In genomic region chr4:27123050-27123768, GRCh38 we compare ENCODE assay signal across 16 cellular contexts.
A peak's percentile ranks its signal among the peaks of the same experiment; 100 is the strongest.
DNase-seq lines count a peak whose midpoint lies in the region; ATAC-seq and TF ChIP-seq lines count a peak whose summit lies in the region.
"Had no signal": no experiment of that assay in that cellular context is flagged by ENCODE, and none has a peak within 500 bp of the region (broad histone marks: within the 10 kb centered on the region; RNA-seq: fewer than 3 reads in every experiment).

No MANE protein-coding gene starts in this region.

- H3K27ac Mint-ChIP-seq in GM23338: peak overlapping the region; percentile 86
- peak overlapping the region; percentile 80 for H3K27ac Mint-ChIP-seq in neural progenitor cell
- no peak overlapping the region for H3K27ac Mint-ChIP-seq in activated CD4-positive, alpha-beta T cell treated with anti-CD3 and anti-CD28 coated beads, Interleukin-2, amount 10 ng/mL, durations not matched to agents 7 days and 5 days
- no peak overlapping the region for H3K27ac Mint-ChIP-seq in activated T-helper 1 cell treated with anti-CD3 and anti-CD28 coated beads, Interleukin-12 subunit alpha, Interleukin-12 subunit beta, Interleukin-2, Interleukin-4 antibody, amounts not matched to agents 30 ng/mL and 10 ng/mL and 1 ng/mL, durations not matched to agents 14 hours and 24 hours and 36 hours
- H3K27ac Mint-ChIP-seq: activated naive CD8-positive, alpha-beta T cell treated with anti-CD3 and anti-CD28 coated beads, Interleukin-2, amount 50 U/mL, for 24 hours; stimulated activated naive CD8-positive, alpha-beta T cell treated with anti-CD3 and anti-CD28 coated beads, Interleukin-15, amount 100 ng/mL, for 72 hours had no signal

- no peak overlapping the region for H2AFZ ChIP-seq in GM23338
- no peak overlapping the region for H2AFZ ChIP-seq in neural progenitor cell (replicated peaks)

- no peak for TF ChIP-seq CTCF in GM23338 (conservative IDR thresholded peaks at IDR 0.05; ENCODE audit: low read depth in 2 of 2)
- TF ChIP-seq CTCF in fibroblast of villous mesenchyme (IDR thresholded peaks at IDR 0.05; ENCODE audit: insufficient read depth, low read depth, low read length): no peak
- TF ChIP-seq CTCF in neural progenitor cell (IDR thresholded peaks at IDR 0.05): no peak

- CTCF ChIA-PET in activated CD4-positive, alpha-beta T cell treated with anti-CD3 and anti-CD28 coated beads, Interleukin-2, amount 10 ng/mL, durations not matched to agents 7 days and 5 days (lab: Charles Lee): no interaction called here

- peaks cover 9% of the 10 kb centered on the region for H3K27me3 Mint-ChIP-seq in GM23338 (ENCODE audit: insufficient read depth, low read depth, poor library complexity)
- peaks cover 7% of the 10 kb centered on the region for H3K27me3 Mint-ChIP-seq in neural progenitor cell (ENCODE audit: insufficient read depth, low read depth)
- H3K27me3 Mint-ChIP-seq in activated CD4-positive, alpha-beta T cell treated with anti-CD3 and anti-CD28 coated beads, Interleukin-2, amount 10 ng/mL, durations not matched to agents 7 days and 5 days: peaks cover 2% of the 10 kb centered on the region
- H3K27me3 Mint-ChIP-seq in activated T-helper 1 cell treated with anti-CD3 and anti-CD28 coated beads, Interleukin-12 subunit alpha, Interleukin-12 subunit beta, Interleukin-2, Interleukin-4 antibody, amounts not matched to agents 30 ng/mL and 10 ng/mL and 1 ng/mL, durations not matched to agents 14 hours and 24 hours and 36 hours (ENCODE audit: insufficient read depth): no peaks in the 10 kb centered on the region
- H3K27me3 Mint-ChIP-seq: activated naive CD8-positive, alpha-beta T cell treated with anti-CD3 and anti-CD28 coated beads, Interleukin-2, amount 50 U/mL, for 24 hours; stimulated activated naive CD8-positive, alpha-beta T cell treated with anti-CD3 and anti-CD28 coated beads, Interleukin-15, amount 100 ng/mL, for 72 hours had no signal

- H3K4me3 Mint-ChIP-seq in GM23338: peak overlapping the region; percentile 24
- H3K4me3 Mint-ChIP-seq in neural progenitor cell: no peak overlapping the region
- H3K4me3 Mint-ChIP-seq in activated CD4-positive, alpha-beta T cell treated with anti-CD3 and anti-CD28 coated beads, Interleukin-2, amount 10 ng/mL, durations not matched to agents 7 days and 5 days: no peak overlapping the region
- H3K4me3 Mint-ChIP-seq in activated T-helper 1 cell treated with anti-CD3 and anti-CD28 coated beads, Interleukin-12 subunit alpha, Interleukin-12 subunit beta, Interleukin-2, Interleukin-4 antibody, amounts not matched to agents 30 ng/mL and 10 ng/mL and 1 ng/mL, durations not matched to agents 14 hours and 24 hours and 36 hours: no peak overlapping the region
- H3K4me3 Mint-ChIP-seq: activated naive CD8-positive, alpha-beta T cell treated with anti-CD3 and anti-CD28 coated beads, Interleukin-2, amount 50 U/mL, for 24 hours; stimulated activated naive CD8-positive, alpha-beta T cell treated with anti-CD3 and anti-CD28 coated beads, Interleukin-15, amount 100 ng/mL, for 72 hours had no signal

- H3K4me2 ChIP-seq in GM23338: peak overlapping the region; percentile 40
- peak overlapping the region; percentile 56 for H3K4me2 ChIP-seq in neural progenitor cell

- peaks cover 18% of the 10 kb centered on the region for H3K9me3 Mint-ChIP-seq in GM23338
- peaks cover 17% of the 10 kb centered on the region for H3K9me3 Mint-ChIP-seq in neural progenitor cell
- H3K9me3 Mint-ChIP-seq in activated CD4-positive, alpha-beta T cell treated with anti-CD3 and anti-CD28 coated beads, Interleukin-2, amount 10 ng/mL, durations not matched to agents 7 days and 5 days: no peaks in the 10 kb centered on the region
- no peaks in the 10 kb centered on the region for H3K9me3 Mint-ChIP-seq in activated T-helper 1 cell treated with anti-CD3 and anti-CD28 coated beads, Interleukin-12 subunit alpha, Interleukin-12 subunit beta, Interleukin-2, Interleukin-4 antibody, amounts not matched to agents 30 ng/mL and 10 ng/mL and 1 ng/mL, durations not matched to agents 14 hours and 24 hours and 36 hours
- H3K9me3 Mint-ChIP-seq: activated naive CD8-positive, alpha-beta T cell treated with anti-CD3 and anti-CD28 coated beads, Interleukin-2, amount 50 U/mL, for 24 hours had no signal

- peak overlapping the region; percentile 13; the same call in 1 of the 2 replicates for H3K4me3 ChIP-seq in GM23338
- no peak overlapping the region for H3K4me3 ChIP-seq in fibroblast of villous mesenchyme (ENCODE audit: low read depth, low read length)
- no peak overlapping the region for H3K4me3 ChIP-seq in neural progenitor cell

- H3K36me3 ChIP-seq in GM23338 (ENCODE audit: insufficient read depth) (no peaks in the 10 kb centered on the region), neural progenitor cell (no peaks in the 10 kb centered on the region)

- H3K36me3 Mint-ChIP-seq in GM23338 (ENCODE audit: low read depth) (peaks cover 11% of the 10 kb centered on the region; the same call in 2 of the 3 replicates), neural progenitor cell (no peaks in the 10 kb centered on the region)
- no peaks in the 10 kb centered on the region for H3K36me3 Mint-ChIP-seq in activated CD4-positive, alpha-beta T cell treated with anti-CD3 and anti-CD28 coated beads, Interleukin-2, amount 10 ng/mL, durations not matched to agents 7 days and 5 days (ENCODE audit: low read depth)
- no peaks in the 10 kb centered on the region for H3K36me3 Mint-ChIP-seq in activated T-helper 1 cell treated with anti-CD3 and anti-CD28 coated beads, Interleukin-12 subunit alpha, Interleukin-12 subunit beta, Interleukin-2, Interleukin-4 antibody, amounts not matched to agents 30 ng/mL and 10 ng/mL and 1 ng/mL, durations not matched to agents 14 hours and 24 hours and 36 hours (ENCODE audit: low read depth)

- H3K4me1 Mint-ChIP-seq in GM23338: peaks cover 48% of the 10 kb centered on the region
- H3K4me1 Mint-ChIP-seq in neural progenitor cell: peaks cover 45% of the 10 kb centered on the region
- H3K4me1 Mint-ChIP-seq in activated CD4-positive, alpha-beta T cell treated with anti-CD3 and anti-CD28 coated beads, Interleukin-2, amount 10 ng/mL, durations not matched to agents 7 days and 5 days: no peaks in the 10 kb centered on the region
- H3K4me1 Mint-ChIP-seq in activated T-helper 1 cell treated with anti-CD3 and anti-CD28 coated beads, Interleukin-12 subunit alpha, Interleukin-12 subunit beta, Interleukin-2, Interleukin-4 antibody, amounts not matched to agents 30 ng/mL and 10 ng/mL and 1 ng/mL, durations not matched to agents 14 hours and 24 hours and 36 hours (ENCODE audit: low read depth): no peaks in the 10 kb centered on the region
- H3K4me1 Mint-ChIP-seq: activated naive CD8-positive, alpha-beta T cell treated with anti-CD3 and anti-CD28 coated beads, Interleukin-2, amount 50 U/mL, for 24 hours; stimulated activated naive CD8-positive, alpha-beta T cell treated with anti-CD3 and anti-CD28 coated beads, Interleukin-15, amount 100 ng/mL, for 72 hours had no signal

- DNase-seq in GM23338 (ENCODE audit: low spot score): peak; percentile 92
- DNase-seq in NCI-H526 treated with DMSO at 0.1 percent for 48 hours (lab: John Stamatoyannopoulos, UW): peak; percentile 26
- DNase-seq in fibroblast of villous mesenchyme (ENCODE audit: low read depth): peak; percentile 2
- DNase-seq in neural progenitor cell (ENCODE audit: low spot score): peak; percentile 82
- no peak for DNase-seq in activated T-cell treated with anti-CD3 and anti-CD28 coated beads, Interleukin-2, amount 50 U/mL, for 48 hours
- DNase-seq in activated CD4-positive, alpha-beta T cell treated with anti-CD3 and anti-CD28 coated beads, Interleukin-2, amount 10 ng/mL, durations not matched to agents 7 days and 5 days: no peak
- DNase-seq in activated T-helper 1 cell treated with anti-CD3 and anti-CD28 coated beads, Interleukin-12 subunit alpha, Interleukin-12 subunit beta, Interleukin-2, Interleukin-4 antibody, amounts not matched to agents 30 ng/mL and 10 ng/mL and 1 ng/mL, durations not matched to agents 14 hours and 24 hours and 36 hours (ENCODE audit: low spot score): no peak
- DNase-seq: activated CD8-positive, alpha-beta memory T cell treated with anti-CD3 and anti-CD28 coated beads, Interleukin-2, amount 50 U/mL, for 4 hours; activated naive CD8-positive, alpha-beta T cell treated with anti-CD3 and anti-CD28 coated beads, Interleukin-2, amount 50 U/mL, for 24 hours; AML-193; cortex of kidney; NCI-H1092 treated with DMSO at 0.1 percent for 48 hours; NCI-H774; stimulated activated naive CD8-positive, alpha-beta T cell treated with anti-CD3 and anti-CD28 coated beads, Interleukin-15, amount 100 ng/mL, for 72 hours had no signal

- peak; percentile 88 for ATAC-seq in GM23338
- ATAC-seq in HG03469 (IDR thresholded peaks at IDR 0.05; ENCODE audit: unreplicated experiment): no peak
- ATAC-seq: activated naive CD8-positive, alpha-beta T cell treated with anti-CD3 and anti-CD28 coated beads, Interleukin-2, amount 50 U/mL, for 24 hours; sciatic nerve; stimulated activated naive CD8-positive, alpha-beta T cell treated with anti-CD3 and anti-CD28 coated beads, Interleukin-15, amount 100 ng/mL, for 72 hours had no signal

- no peaks in the 10 kb centered on the region for H3K9me3 ChIP-seq in neural progenitor cell (ENCODE audit: low read depth)

- H3K79me2 ChIP-seq in GM23338 (replicated peaks; ENCODE audit: insufficient read depth) (no peaks in the 10 kb centered on the region), neural progenitor cell (ENCODE audit: low read depth) (no peaks in the 10 kb centered on the region)

- peaks cover 26% of the 10 kb centered on the region; the same call in 1 of the 2 replicates for H3K4me1 ChIP-seq in GM23338 (ENCODE audit: insufficient read depth)
- peaks cover 33% of the 10 kb centered on the region for H3K4me1 ChIP-seq in neural progenitor cell

- H3K9ac ChIP-seq in neural progenitor cell: no peak overlapping the region

- H3K27me3 ChIP-seq in GM23338 (ENCODE audit: insufficient read depth) (no peaks in the 10 kb centered on the region), neural progenitor cell (no peaks in the 10 kb centered on the region)

- no peaks in the 10 kb centered on the region for H4K20me1 ChIP-seq in GM23338 (replicated peaks; ENCODE audit: insufficient read depth)
- H4K20me1 ChIP-seq in neural progenitor cell (ENCODE audit: low read depth): no peaks in the 10 kb centered on the region

- intact Hi-C loops in activated T-helper 1 cell treated with anti-CD3 and anti-CD28 coated beads, Interleukin-12 subunit alpha, Interleukin-12 subunit beta, Interleukin-2, Interleukin-4 antibody, amounts not matched to agents 30 ng/mL and 10 ng/mL and 1 ng/mL, durations not matched to agents 14 hours and 24 hours and 36 hours (cut with micrococcal nuclease): no loop called here

- peaks cover 26% of the 10 kb centered on the region; the same call in 1 of the 2 replicates for H3K9me2 ChIP-seq in GM23338 (ENCODE audit: insufficient read depth)

- H3F3A ChIP-seq in GM23338 (replicated peaks; ENCODE audit: low read depth): no peaks in the 10 kb centered on the region
- H3F3A ChIP-seq in neural progenitor cell (ENCODE audit: low read depth): peaks cover 25% of the 10 kb centered on the region

- POLR2A ChIA-PET in activated CD4-positive, alpha-beta T cell treated with anti-CD3 and anti-CD28 coated beads, Interleukin-2, amount 10 ng/mL, durations not matched to agents 7 days and 5 days (lab: Charles Lee): no interaction called here

- H3K27ac ChIP-seq in GM23338 (ENCODE audit: low read depth): peak overlapping the region; percentile 92
- H3K27ac ChIP-seq in neural progenitor cell: peak overlapping the region; percentile 77

Comparison
In these comparisons a context has a peak if more than half of its experiments do, and no peak if none do; other contexts are left out.
1. DNase-seq: peak in GM23338 (single experiment), NCI-H526 treated with DMSO at 0.1 percent for 48 hours (single experiment), fibroblast of villous mesenchyme (single experiment) and neural progenitor cell (single experiment); none in activated T-cell treated with anti-CD3 and anti-CD28 coated beads, Interleukin-2, amount 50 U/mL, for 48 hours (0 of 2), activated CD4-positive, alpha-beta T cell treated with anti-CD3 and anti-CD28 coated beads, Interleukin-2, amount 10 ng/mL, durations not matched to agents 7 days and 5 days (single experiment) and activated T-helper 1 cell treated with anti-CD3 and anti-CD28 coated beads, Interleukin-12 subunit alpha, Interleukin-12 subunit beta, Interleukin-2, Interleukin-4 antibody, amounts not matched to agents 30 ng/mL and 10 ng/mL and 1 ng/mL, durations not matched to agents 14 hours and 24 hours and 36 hours (single experiment).
2. H3K27ac Mint-ChIP-seq: peak in GM23338 (single experiment) and neural progenitor cell (single experiment); none in activated CD4-positive, alpha-beta T cell treated with anti-CD3 and anti-CD28 coated beads, Interleukin-2, amount 10 ng/mL, durations not matched to agents 7 days and 5 days (single experiment) and activated T-helper 1 cell treated with anti-CD3 and anti-CD28 coated beads, Interleukin-12 subunit alpha, Interleukin-12 subunit beta, Interleukin-2, Interleukin-4 antibody, amounts not matched to agents 30 ng/mL and 10 ng/mL and 1 ng/mL, durations not matched to agents 14 hours and 24 hours and 36 hours (single experiment).